In genomic region chr16:53369921-53370320, GRCh38 we compare ENCODE assay signal across 17 cellular contexts.
A peak's percentile ranks its signal among the peaks of the same experiment; 100 is the strongest.
DNase-seq lines count a peak whose midpoint lies in the region; ATAC-seq and TF ChIP-seq lines count a peak whose summit lies in the region.
"Had no signal": no experiment of that assay in that cellular context is flagged by ENCODE, and none has a peak within 500 bp of the region (broad histone marks: within the 10 kb centered on the region; RNA-seq: fewer than 3 reads in every experiment).

No MANE protein-coding gene starts in this region.

- intact Hi-C loops in left cardiac atrium (cut with DNase I) (no loop called here), sciatic nerve (cut with DNase I) (no loop called here)

- DNase-seq in EH (ENCODE audit: low read depth) (peak; percentile 47), NB4 (ENCODE audit: low read depth) (peak; percentile 90), cardiac fibroblast (ENCODE audit: low read depth in 2 of 2) (peak; percentile 19 to 67), non-pigmented ciliary epithelial cell (ENCODE audit: low read depth) (peak; percentile 11), GM20000 (ENCODE audit: low spot score) (no peak), SW 1271 (lab: John Stamatoyannopoulos, UW) (no peak), left cardiac atrium (no peak), sciatic nerve (ENCODE audit: low spot score) (no peak)
- DNase-seq: activated CD4-positive, alpha-beta T cell treated with anti-CD3 and anti-CD28 coated beads, Interleukin-2, amount 50 U/mL, for 1 hour; activated T-cell treated with anti-CD3 and anti-CD28 coated beads, Interleukin-2, amount 50 U/mL, for 1 hour; effector CD8-positive, alpha-beta T cell; foreskin melanocyte; lower lobe of right lung; naive thymus-derived CD8-positive, alpha-beta T cell; NCI-H1105; uterus had no signal

- no peak for TF ChIP-seq POLR2A in NB4 (IDR thresholded peaks at IDR 0.05; ENCODE audit: extremely low read depth, insufficient read length)

- no peak overlapping the region for H3K4me3 ChIP-seq in NB4 (ENCODE audit: low read depth, low read length)
- H3K4me3 ChIP-seq in cardiac fibroblast (replicated peaks in 1 of 2; ENCODE audit: low read depth in 2 of 2, low read length in 2 of 2): no peak overlapping the region
- H3K4me3 ChIP-seq: cardiac muscle cell, lower lobe of right lung, uterus had no signal

- ATAC-seq in left cardiac atrium: no peak
- ATAC-seq in sciatic nerve: no peak
- ATAC-seq: lower lobe of right lung; naive thymus-derived CD8-positive, alpha-beta T cell had no signal

- no peak for TF ChIP-seq CTCF in NB4 (IDR thresholded peaks at IDR 0.05; ENCODE audit: low read depth, low read length)
- TF ChIP-seq CTCF in cardiac fibroblast (IDR thresholded peaks at IDR 0.05; ENCODE audit: low read depth, low read length): no peak
- no peak for TF ChIP-seq CTCF in GM20000 (IDR thresholded peaks at IDR 0.05; ENCODE audit: extremely low read depth, missing control alignments)

Comparison
In these comparisons a context has a peak if more than half of its experiments do, and no peak if none do; other contexts are left out.
1. DNase-seq: peak in EH (single experiment), NB4 (single experiment), cardiac fibroblast (2 of 2) and non-pigmented ciliary epithelial cell (single experiment); none in GM20000 (single experiment), SW 1271 (0 of 2), left cardiac atrium (single experiment) and sciatic nerve (single experiment).